10 cellular contexts compared by ENCODE assay signal in the genomic region with DNA sequence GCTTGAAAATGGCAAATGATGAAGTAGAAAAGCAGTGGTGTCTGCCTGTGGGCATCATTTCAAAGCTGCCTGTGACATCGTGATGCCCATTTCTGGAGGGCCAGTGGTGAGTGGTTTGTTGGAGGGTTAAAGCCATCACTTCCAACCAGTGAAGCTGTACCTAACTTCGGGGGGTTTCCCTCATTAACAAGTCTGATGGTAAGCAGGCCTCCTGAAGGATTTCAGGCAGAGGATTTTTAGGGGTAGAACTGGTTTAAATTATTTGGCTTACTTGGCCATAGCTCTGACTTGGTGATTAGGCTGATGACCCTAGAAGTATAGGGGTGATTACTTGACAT. TPM values are rescaled to one million over a fixed set of nuclear protein-coding genes. Genes with fewer than 3 reads are reported as not detected.
DNase-seq lines count a peak whose midpoint lies in the region; ATAC-seq and TF ChIP-seq lines count a peak whose summit lies in the region.
"Had no signal": no experiment of that assay in that cellular context is flagged by ENCODE, and none has a peak within 500 bp of the region (broad histone marks: within the 10 kb centered on the region; RNA-seq: fewer than 3 reads in every experiment).

No MANE protein-coding gene starts in this region.

- H3K4me1 ChIP-seq in BLaER1 (peaks cover 30% of the 10 kb centered on the region), esophagus muscularis mucosa (peaks cover 25 to 80% (median 72%) of the 10 kb centered on the region in 4 donors)

- H3K36me3 ChIP-seq in BLaER1 (peaks cover 36% of the 10 kb centered on the region), esophagus muscularis mucosa (no peaks in the 10 kb centered on the region)
- H3K36me3 ChIP-seq: cardiac muscle cell had no signal

- H3K4me3 ChIP-seq in BLaER1 (no peak overlapping the region), esophagus muscularis mucosa (no peak overlapping the region)
- H3K4me3 ChIP-seq: cardiac muscle cell had no signal

- H3K4me2 ChIP-seq in BLaER1, result peak overlapping the region; percentile 56

- 69% methylated on average over 2 of the region's 2 CpGs for WGBS in esophagus muscularis mucosa

- H3K27ac ChIP-seq in BLaER1 (peak overlapping the region; percentile 31), esophagus muscularis mucosa (replicated peaks in 1 of 4) (peak overlapping the region; percentile 49 to 70 (median 59))
- H3K27ac ChIP-seq: cardiac muscle cell had no signal

- peaks cover 17% of the 10 kb centered on the region for H3K9me3 ChIP-seq in BLaER1
- H3K9me3 ChIP-seq in esophagus muscularis mucosa, result no peaks in the 10 kb centered on the region

- TF ChIP-seq CTCF in esophagus muscularis mucosa (IDR thresholded peaks at IDR 0.05), result no peak

- H3K27me3 ChIP-seq in BLaER1, result no peaks in the 10 kb centered on the region
- H3K27me3 ChIP-seq in esophagus muscularis mucosa, result no peaks in the 10 kb centered on the region
- H3K27me3 ChIP-seq: cardiac muscle cell had no signal

- ATAC-seq in GM19351 (IDR thresholded peaks at IDR 0.05; ENCODE audit: unreplicated experiment) (peak; percentile 20), HG03460 (IDR thresholded peaks at IDR 0.05; ENCODE audit: unreplicated experiment) (peak; percentile 24)

- no peak overlapping the region for H3K9ac ChIP-seq in BLaER1

- intact Hi-C loops in esophagus muscularis mucosa (cut with DNase I), result no loop called here

- no peak for TF ChIP-seq EP300 in esophagus muscularis mucosa (IDR thresholded peaks at IDR 0.05)

- no peaks in the 10 kb centered on the region; the same call in 1 of the 2 replicates for H4K20me1 ChIP-seq in BLaER1

- DNase-seq in esophagus muscularis mucosa (ENCODE audit: extremely low spot score) (no peak), AG08395 (ENCODE audit: low spot score) (no peak), cortex of kidney (lab: John Stamatoyannopoulos, UW) (no peak), Kasumi-1 (lab: John Stamatoyannopoulos, UW) (no peak), germinal center (ENCODE audit: low spot score) (no peak)
- DNase-seq: AML-193 had no signal

- TF ChIP-seq POLR2A in esophagus muscularis mucosa (IDR thresholded peaks at IDR 0.05; ENCODE audit: low read depth), result no peak

RNA-seq across cellular contexts. Expression of a gene that starts 10.7 kb away (rescaled TPM):
- total RNA-seq in esophagus muscularis mucosa, result 10 to 100 TPM; 20.2 to 26.2 (median 22.5) TPM
